In genomic region chr19:36573948-36574726, GRCh38 we compare ENCODE assay signal across 8 cellular contexts.
DNase-seq lines count a peak whose midpoint lies in the region; ATAC-seq and TF ChIP-seq lines count a peak whose summit lies in the region.

No MANE protein-coding gene starts in this region.

- peaks cover 46% of the 10 kb centered on the region for H3K79me2 ChIP-seq in OCI-LY3 (ENCODE audit: low read length)

- H3K4me3 ChIP-seq in OCI-LY3 (ENCODE audit: low read length), result peak overlapping the region; percentile 81
- H3K4me3 ChIP-seq in muscle layer of duodenum (ENCODE audit: low read depth in 1 of 2, low read length in 2 of 2), result peak overlapping the region; percentile 91 to 96

- H3K27ac Mint-ChIP-seq in effector memory CD8-positive, alpha-beta T cell, result peak overlapping the region; percentile 97 to 99

- H3K27me3 ChIP-seq in OCI-LY3 (ENCODE audit: low read depth, low read length), result no peaks in the 10 kb centered on the region
- no peaks in the 10 kb centered on the region for H3K27me3 ChIP-seq in muscle layer of duodenum (ENCODE audit: low read depth, low read length)

- peak overlapping the region; percentile 80 for H3K9ac ChIP-seq in OCI-LY3 (ENCODE audit: low read length)

- peaks cover 27 to 34% of the 10 kb centered on the region in 2 donors for H3K4me1 Mint-ChIP-seq in effector memory CD8-positive, alpha-beta T cell (ENCODE audit: low read depth in 2 of 2)

- H3K36me3 Mint-ChIP-seq in effector memory CD8-positive, alpha-beta T cell (ENCODE audit: insufficient read depth), result peaks cover 45% of the 10 kb centered on the region

- H3K27me3 Mint-ChIP-seq in effector memory CD8-positive, alpha-beta T cell, result no peaks in the 10 kb centered on the region

- H3K9me3 ChIP-seq in OCI-LY3 (ENCODE audit: insufficient read depth, low read length), result peaks cover 38% of the 10 kb centered on the region
- H3K9me3 ChIP-seq in muscle layer of duodenum (ENCODE audit: control insufficient read depth in 1 of 2, low read length in 2 of 2), result peaks cover 1 to 13% of the 10 kb centered on the region in 2 donors

- peak overlapping the region; percentile 64 for H2AFZ ChIP-seq in OCI-LY3 (ENCODE audit: low read depth, low read length)

- peaks cover 18% of the 10 kb centered on the region for H3K4me1 ChIP-seq in OCI-LY3 (ENCODE audit: low read length)
- H3K4me1 ChIP-seq in muscle layer of duodenum (ENCODE audit: control insufficient read depth in 1 of 2, insufficient read depth in 2 of 2, low read length in 2 of 2), result peaks cover 3 to 20% of the 10 kb centered on the region in 2 donors

- no peaks in the 10 kb centered on the region for H3K9me3 Mint-ChIP-seq in effector memory CD8-positive, alpha-beta T cell

- H3K27ac ChIP-seq in OCI-LY3 (ENCODE audit: low read length) (peak overlapping the region; percentile 48), muscle layer of duodenum (ENCODE audit: low read length) (peak overlapping the region; percentile 88)

- TF ChIP-seq CTCF in OCI-LY3 (IDR thresholded peaks at IDR 0.05; ENCODE audit: low read depth, low read length), result no peak

- H4K20me1 ChIP-seq in OCI-LY3 (ENCODE audit: insufficient read depth, low read length), result no peaks in the 10 kb centered on the region

- H3K4me2 ChIP-seq in OCI-LY3 (ENCODE audit: low read length), result peak overlapping the region; percentile 76

- ATAC-seq in effector memory CD8-positive, alpha-beta T cell (replicated peaks), result no peak
- ATAC-seq in GM18867 (IDR thresholded peaks at IDR 0.05; ENCODE audit: unreplicated experiment) (no peak), HG02588 (IDR thresholded peaks at IDR 0.05; ENCODE audit: unreplicated experiment) (no peak)

- DNase-seq in NCI-H1105 (lab: John Stamatoyannopoulos, UW) (peak; percentile 1), NCI-H1105 treated with DMSO at 0.1 percent for 48 hours (lab: John Stamatoyannopoulos, UW) (no peak), SHP77 treated with DMSO at 0.1 percent for 48 hours (lab: John Stamatoyannopoulos, UW) (no peak)
- DNase-seq in effector memory CD8-positive, alpha-beta T cell, result no peak

- H3K4me3 Mint-ChIP-seq in effector memory CD8-positive, alpha-beta T cell, result peak overlapping the region; percentile 80 to 92

- H3K36me3 ChIP-seq in OCI-LY3 (replicated peaks; ENCODE audit: low read depth, low read length), result peaks cover 75% of the 10 kb centered on the region
- H3K36me3 ChIP-seq in muscle layer of duodenum (ENCODE audit: control insufficient read depth in 1 of 2, insufficient read depth in 2 of 2, low read length in 2 of 2), result peaks cover 14 to 41% of the 10 kb centered on the region in 2 donors
